ENCODE assay signal across 9 cellular contexts in the genomic region with DNA sequence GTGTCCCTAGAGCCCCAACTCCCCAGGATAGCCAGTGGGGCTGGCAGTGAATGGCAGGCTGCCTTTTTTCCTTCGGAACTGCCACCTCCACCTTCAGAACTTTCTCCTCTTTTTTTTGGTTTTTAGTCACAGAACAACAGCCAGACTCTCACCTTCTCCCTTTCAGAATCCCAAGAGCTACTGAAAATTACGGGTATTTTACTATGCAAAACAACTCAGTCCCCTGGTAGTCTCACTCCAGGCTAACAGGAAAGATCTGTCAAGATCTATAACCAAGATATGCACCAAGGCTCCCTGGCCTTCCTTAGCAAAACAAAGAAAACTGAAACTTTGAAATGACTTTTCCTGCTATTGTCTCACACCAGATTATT. TPM values are rescaled to one million over a fixed set of nuclear protein-coding genes. Genes with fewer than 3 reads are reported as not detected.
DNase-seq lines count a peak whose midpoint lies in the region; ATAC-seq, FAIRE-seq and TF ChIP-seq lines count a peak whose summit lies in the region.
"Had no signal": no experiment of that assay in that cellular context is flagged by ENCODE, and none has a peak within 500 bp of the region (broad histone marks: within the 10 kb centered on the region; RNA-seq: fewer than 3 reads in every experiment).

No MANE protein-coding gene starts in this region.

- H3K4me1 ChIP-seq in ascending aorta, result peaks cover 5 to 27% of the 10 kb centered on the region in 2 donors
- peaks cover 30 to 37% of the 10 kb centered on the region in 2 experiments for H3K4me1 ChIP-seq in neutrophil (ENCODE audit: control insufficient read depth in 1 of 2, insufficient read depth in 1 of 2, low read depth in 1 of 2, low read length in 1 of 2)

- no peak for TF ChIP-seq CTCF in ascending aorta (IDR thresholded peaks at IDR 0.05)
- no peak for TF ChIP-seq CTCF in neutrophil (IDR thresholded peaks at IDR 0.05)

- peak; percentile 42 for FAIRE-seq in GM12892 (lab: Jason Lieb, UNC)

- H3K36me3 ChIP-seq in ascending aorta (peaks cover under 1 to 6% of the 10 kb centered on the region in 2 donors), neutrophil (peaks cover 37% of the 10 kb centered on the region)

- H3K27ac ChIP-seq in ascending aorta, result peak overlapping the region; percentile 75 to 81
- H3K27ac ChIP-seq in neutrophil, result peak overlapping the region; percentile 61

- intact Hi-C loops in ascending aorta (cut with DNase I), result loop anchor here (2.0 to 5.0 kb wide), 4 partner anchors 59 to 142 kb away; a partner anchor contains a TSS

- no peak for TF ChIP-seq POLR2A in GM12892 (IDR thresholded peaks at IDR 0.05; ENCODE audit: low read depth, low read length)

- H3K27me3 ChIP-seq in ascending aorta (no peaks in the 10 kb centered on the region), neutrophil (peaks cover 25% of the 10 kb centered on the region)

- no peaks in the 10 kb centered on the region for H3K9me3 ChIP-seq in ascending aorta
- no peaks in the 10 kb centered on the region for H3K9me3 ChIP-seq in neutrophil

- peak; percentile 23 for ATAC-seq in HG02938 (IDR thresholded peaks at IDR 0.05; ENCODE audit: unreplicated experiment)
- no peak for ATAC-seq in GM21576 (IDR thresholded peaks at IDR 0.05; ENCODE audit: unreplicated experiment)

- no peak for DNase-seq in GM12892 (ENCODE audit: insufficient read length)
- no peak for DNase-seq in ascending aorta (ENCODE audit: low spot score in 2 of 2)
- DNase-seq in NOMO-1 treated with DMSO at 0.1 percent for 48 hours (lab: John Stamatoyannopoulos, UW; ENCODE audit: unreplicated experiment), result no peak
- DNase-seq in NCI-H1694 (lab: John Stamatoyannopoulos, UW), result no peak
- DNase-seq in NCI-H1436 treated with DMSO at 0.1 percent for 48 hours (lab: John Stamatoyannopoulos, UW), result no peak
- DNase-seq: NCI-H2029 treated with DMSO at 0.1 percent for 48 hours had no signal

- no peak overlapping the region for H3K4me3 ChIP-seq in ascending aorta
- no peak overlapping the region for H3K4me3 ChIP-seq in neutrophil (ENCODE audit: low read depth in 1 of 2, low read length in 1 of 2)

RNA-seq across cellular contexts. Expression of a gene that starts 12.5 kb away (rescaled TPM):
- polyA plus RNA-seq in GM12892 (2012; ENCODE audit: missing spikeins), result 2.2 TPM
- total RNA-seq in ascending aorta, result not detected

RNA-seq across cellular contexts. Expression of a gene that starts 18.9 kb away (rescaled TPM):
- polyA plus RNA-seq in GM12892 (2012; ENCODE audit: missing spikeins), result 6.0 TPM
- 528 TPM for total RNA-seq in ascending aorta

RNA-seq across cellular contexts. Expression of a gene that starts 52.4 kb away (rescaled TPM):
- polyA plus RNA-seq in GM12892 (2012; ENCODE audit: missing spikeins), result not detected
- total RNA-seq in ascending aorta, result 14.3 TPM
